ENCODE assay signal across 9 cellular contexts in the genomic region with DNA sequence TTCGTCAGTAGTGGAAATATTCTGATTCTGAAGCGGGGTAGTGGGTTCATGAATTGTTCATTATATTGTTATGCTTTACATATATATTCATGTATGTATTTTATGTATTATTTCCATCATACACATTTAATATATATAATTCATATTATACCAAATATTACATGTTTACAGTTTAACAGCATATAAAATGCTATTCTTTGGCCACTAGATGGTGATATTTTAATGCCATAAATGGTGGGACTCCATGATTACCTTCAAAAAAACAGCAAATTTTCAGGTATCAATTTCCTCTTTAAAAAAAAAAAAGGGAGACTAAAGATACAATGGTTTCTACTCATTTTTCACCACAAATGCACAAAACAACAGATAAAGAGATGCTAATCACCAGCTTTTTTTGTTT. TPM values are rescaled to one million over a fixed set of nuclear protein-coding genes. Genes with fewer than 3 reads are reported as not detected.
A peak's percentile ranks its signal among the peaks of the same experiment; 100 is the strongest.
DNase-seq lines count a peak whose midpoint lies in the region; ATAC-seq and TF ChIP-seq lines count a peak whose summit lies in the region.
"Had no signal": no experiment of that assay in that cellular context is flagged by ENCODE, and none has a peak within 500 bp of the region (broad histone marks: within the 10 kb centered on the region; RNA-seq: fewer than 3 reads in every experiment).

No MANE protein-coding gene starts in this region.

- intact Hi-C loops in adrenal gland (cut with DNase I) (loop anchor here in 1 of 2 donors (5.0 kb wide), 1 partner anchor 130 kb away; no protein-coding TSS in a partner anchor), right lobe of liver (cut with DNase I) (loop anchor here in 1 of 2 donors (10.0 kb wide), 1 partner anchor 128 kb away; no protein-coding TSS in a partner anchor)

- TF ChIP-seq CTCF in adrenal gland (IDR thresholded peaks at IDR 0.05) (peak; percentile 30 to 67 (median 50)), right lobe of liver (IDR thresholded peaks at IDR 0.05) (peak; percentile 45 to 60 (median 59))

- H3K4me3 ChIP-seq in adrenal gland (no peak overlapping the region), right lobe of liver (no peak overlapping the region)

- peaks cover 0 to 24% of the 10 kb centered on the region in 2 donors for H3K36me3 ChIP-seq in adrenal gland (replicated peaks in 1 of 2)
- H3K36me3 ChIP-seq in right lobe of liver, result peaks cover 0 to 16% (median 5%) of the 10 kb centered on the region in 4 donors

- H3K27ac ChIP-seq in adrenal gland (no peak overlapping the region), right lobe of liver (no peak overlapping the region)

- TF ChIP-seq POLR2A in adrenal gland (IDR thresholded peaks at IDR 0.05) (no peak), right lobe of liver (IDR thresholded peaks at IDR 0.05) (no peak)

- WGBS in adrenal gland, 4 donors, result 91 to 96% (median 93%) methylated on average over 2 of the region's 2 CpGs
- WGBS in right lobe of liver (ENCODE audit: insufficient coverage, low coverage, low lambda C conversion rate, missing lambda C conversion rate), result 88% methylated on average over 1 of the region's 2 CpGs

- DNase-seq in COR-L47 (lab: John Stamatoyannopoulos, UW) (peak; percentile 31), KBM-7 (peak; percentile 21), adrenal gland (no peak), right lobe of liver (no peak), NCI-H82 (lab: John Stamatoyannopoulos, UW) (no peak), GOT3 (lab: John Stamatoyannopoulos, UW) (no peak)
- DNase-seq: retina had no signal

- ATAC-seq in right lobe of liver (peak; percentile 52 to 70 (median 60)), GM21723 (IDR thresholded peaks at IDR 0.05; ENCODE audit: unreplicated experiment) (no peak), HG03095 (IDR thresholded peaks at IDR 0.05; ENCODE audit: unreplicated experiment) (no peak)

- no peaks in the 10 kb centered on the region for H3K4me1 ChIP-seq in adrenal gland (replicated peaks in 1 of 2)
- H3K4me1 ChIP-seq in right lobe of liver, result no peaks in the 10 kb centered on the region

- H3K27me3 ChIP-seq in adrenal gland (no peaks in the 10 kb centered on the region), right lobe of liver (no peaks in the 10 kb centered on the region)

- H3K9me3 ChIP-seq in adrenal gland (replicated peaks in 1 of 3), result no peaks in the 10 kb centered on the region
- H3K9me3 ChIP-seq in right lobe of liver, result no peaks in the 10 kb centered on the region

- in situ Hi-C loops in KBM-7 (cut with MboI; ENCODE audit: low pct_unique_long_range_greater_than_20kb, low sequenced_read_pairs), result loop anchor here (10.0 kb wide), 1 partner anchor 128 kb away; no protein-coding TSS in a partner anchor

RNA-seq across cellular contexts. Expression of a gene that starts 41.0 kb away (rescaled TPM):
- under 1 TPM in 1 of 8 donors, not detected in 7; 0.25 TPM for total RNA-seq in adrenal gland
- polyA plus RNA-seq in adrenal gland, result under 1 TPM in 2 of 3 donors, not detected in 1; 0.88 to 0.98 TPM
- under 1 TPM in 1 of 6 experiments, not detected in 5; 0.31 TPM for total RNA-seq in right lobe of liver

Comparison
In these comparisons a context has a peak if more than half of its experiments do, and no peak if none do; other contexts are left out.
1. DNase-seq: peak in COR-L47 (single experiment) and KBM-7 (single experiment); none in adrenal gland (0 of 7), right lobe of liver (0 of 3), NCI-H82 (single experiment) and GOT3 (single experiment).
2. ATAC-seq: peak in right lobe of liver (4 of 4); none in GM21723 (single experiment) and HG03095 (single experiment).